Comparison of ENCODE assay signal across 14 cellular contexts in the genomic region with DNA sequence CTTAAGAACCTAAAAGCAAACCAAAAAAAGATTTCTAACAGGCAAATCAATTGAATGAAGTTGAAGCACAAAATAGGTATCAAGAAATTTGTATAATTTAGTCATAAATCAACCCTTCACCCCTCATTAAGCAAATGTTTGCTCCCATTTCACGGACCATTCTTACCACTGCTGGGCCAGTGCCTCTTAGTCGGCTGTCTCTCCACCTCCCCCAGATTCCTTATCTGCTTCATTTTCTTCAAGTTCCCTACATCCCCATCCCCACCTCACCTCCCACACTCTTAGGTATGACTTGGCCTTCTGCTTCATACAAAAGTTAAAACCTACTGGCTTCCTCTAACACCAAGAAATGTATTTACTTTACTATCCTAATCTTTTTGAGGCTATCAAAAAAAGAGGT. TPM values are rescaled to one million over a fixed set of nuclear protein-coding genes. Genes with fewer than 3 reads are reported as not detected.
DNase-seq lines count a peak whose midpoint lies in the region; ATAC-seq and TF ChIP-seq lines count a peak whose summit lies in the region.
"Had no signal": no experiment of that assay in that cellular context is flagged by ENCODE, and none has a peak within 500 bp of the region (broad histone marks: within the 10 kb centered on the region; RNA-seq: fewer than 3 reads in every experiment).

No MANE protein-coding gene starts in this region.

- H3K36me3 ChIP-seq in GM23338 (ENCODE audit: insufficient read depth) (peaks cover under 1% of the 10 kb centered on the region; the same call in 1 of the 2 replicates), Karpas-422 (ENCODE audit: insufficient read depth, low read length) (no peaks in the 10 kb centered on the region)

- H3K36me3 Mint-ChIP-seq in GM23338 (ENCODE audit: low read depth) (peaks cover 6% of the 10 kb centered on the region; the same call in 2 of the 3 replicates), brain (peaks cover 41% of the 10 kb centered on the region)

- H3K27me3 ChIP-seq in GM23338 (ENCODE audit: insufficient read depth): no peaks in the 10 kb centered on the region
- H3K27me3 ChIP-seq in Karpas-422 (ENCODE audit: low read length): no peaks in the 10 kb centered on the region

- no peaks in the 10 kb centered on the region for H3K9me3 ChIP-seq in Karpas-422 (ENCODE audit: low read length)

- H3F3A ChIP-seq in GM23338 (replicated peaks; ENCODE audit: low read depth): no peaks in the 10 kb centered on the region

- H3K4me3 Mint-ChIP-seq in GM23338 (no peak overlapping the region), brain (no peak overlapping the region)
- H3K4me3 Mint-ChIP-seq: B cell; CD4-positive, alpha-beta T cell had no signal

- TF ChIP-seq CTCF in GM23338 (conservative IDR thresholded peaks at IDR 0.05; ENCODE audit: low read depth in 2 of 2) (no peak), brain (conservative IDR thresholded peaks at IDR 0.05) (no peak)

- H3K4me2 ChIP-seq in GM23338 (no peak overlapping the region), Karpas-422 (ENCODE audit: low read depth, low read length, poor library complexity, severe bottlenecking) (peak overlapping the region; percentile 49)

- H3K9me2 ChIP-seq in GM23338 (ENCODE audit: insufficient read depth) (no peaks in the 10 kb centered on the region), Karpas-422 (replicated peaks; ENCODE audit: insufficient read depth, low read length) (no peaks in the 10 kb centered on the region)

- DNase-seq in GM23338 (ENCODE audit: low spot score) (no peak), Karpas-422 (peak; percentile 59), left kidney (ENCODE audit: low read depth, low spot score) (peak; percentile 37), NAMALWA (ENCODE audit: low spot score) (no peak), NCI-H1105 (lab: John Stamatoyannopoulos, UW) (no peak), DMS 273 (lab: John Stamatoyannopoulos, UW; ENCODE audit: unreplicated experiment) (no peak)
- DNase-seq: C1 segment of cervical spinal cord; CD4-positive, alpha-beta T cell; DND-41; GDM1; HCEC 1CT; IMR-90 had no signal

- no peak overlapping the region for H3K27ac ChIP-seq in GM23338 (ENCODE audit: low read depth)
- H3K27ac ChIP-seq in Karpas-422 (ENCODE audit: low read length): peak overlapping the region; percentile 71

- H3K9me3 Mint-ChIP-seq in GM23338 (no peaks in the 10 kb centered on the region), brain (no peaks in the 10 kb centered on the region)
- H3K9me3 Mint-ChIP-seq: CD4-positive, alpha-beta T cell had no signal

- no peak overlapping the region for H2AFZ ChIP-seq in GM23338
- H2AFZ ChIP-seq in Karpas-422 (ENCODE audit: low read length): no peak overlapping the region; the same call in 1 of the 2 replicates

- ATAC-seq in GM23338: no peak

- H3K27me3 Mint-ChIP-seq in GM23338 (ENCODE audit: insufficient read depth, low read depth, poor library complexity): no peaks in the 10 kb centered on the region
- no peaks in the 10 kb centered on the region for H3K27me3 Mint-ChIP-seq in brain
- H3K27me3 Mint-ChIP-seq: B cell; CD4-positive, alpha-beta T cell had no signal

- H3K4me1 Mint-ChIP-seq in GM23338: no peaks in the 10 kb centered on the region
- H3K4me1 Mint-ChIP-seq in brain: peaks cover 42% of the 10 kb centered on the region
- H3K4me1 Mint-ChIP-seq: B cell had no signal

- no peaks in the 10 kb centered on the region for H3K4me1 ChIP-seq in GM23338 (ENCODE audit: insufficient read depth)
- peaks cover 30% of the 10 kb centered on the region for H3K4me1 ChIP-seq in Karpas-422 (ENCODE audit: low read length)

- no peaks in the 10 kb centered on the region for H3K79me2 ChIP-seq in GM23338 (replicated peaks; ENCODE audit: insufficient read depth)
- peaks cover 17% of the 10 kb centered on the region for H3K79me2 ChIP-seq in Karpas-422 (ENCODE audit: low read length)

- H4K20me1 ChIP-seq in GM23338 (replicated peaks; ENCODE audit: insufficient read depth) (no peaks in the 10 kb centered on the region), Karpas-422 (ENCODE audit: insufficient read depth, low read depth, low read length) (no peaks in the 10 kb centered on the region)

- no peak overlapping the region for H3K9ac ChIP-seq in Karpas-422 (ENCODE audit: low read length)

- H3K4me3 ChIP-seq in GM23338 (no peak overlapping the region), Karpas-422 (ENCODE audit: low read length) (no peak overlapping the region)

- 0 out of 2 replicates have a peak overlapping the region, but pooled peaks have one; percentile 21 for H3K27ac Mint-ChIP-seq in GM23338
- H3K27ac Mint-ChIP-seq in brain: peak overlapping the region in 3 of 5 experiments; percentile 13 to 44 (median 13)
- H3K27ac Mint-ChIP-seq: B cell; CD4-positive, alpha-beta T cell had no signal

TF ChIP-seq in GM23338, 12 proteins besides CTCF, POLR2A, EP300 and RAD21:
- TF ChIP-seq, protein P1, sequence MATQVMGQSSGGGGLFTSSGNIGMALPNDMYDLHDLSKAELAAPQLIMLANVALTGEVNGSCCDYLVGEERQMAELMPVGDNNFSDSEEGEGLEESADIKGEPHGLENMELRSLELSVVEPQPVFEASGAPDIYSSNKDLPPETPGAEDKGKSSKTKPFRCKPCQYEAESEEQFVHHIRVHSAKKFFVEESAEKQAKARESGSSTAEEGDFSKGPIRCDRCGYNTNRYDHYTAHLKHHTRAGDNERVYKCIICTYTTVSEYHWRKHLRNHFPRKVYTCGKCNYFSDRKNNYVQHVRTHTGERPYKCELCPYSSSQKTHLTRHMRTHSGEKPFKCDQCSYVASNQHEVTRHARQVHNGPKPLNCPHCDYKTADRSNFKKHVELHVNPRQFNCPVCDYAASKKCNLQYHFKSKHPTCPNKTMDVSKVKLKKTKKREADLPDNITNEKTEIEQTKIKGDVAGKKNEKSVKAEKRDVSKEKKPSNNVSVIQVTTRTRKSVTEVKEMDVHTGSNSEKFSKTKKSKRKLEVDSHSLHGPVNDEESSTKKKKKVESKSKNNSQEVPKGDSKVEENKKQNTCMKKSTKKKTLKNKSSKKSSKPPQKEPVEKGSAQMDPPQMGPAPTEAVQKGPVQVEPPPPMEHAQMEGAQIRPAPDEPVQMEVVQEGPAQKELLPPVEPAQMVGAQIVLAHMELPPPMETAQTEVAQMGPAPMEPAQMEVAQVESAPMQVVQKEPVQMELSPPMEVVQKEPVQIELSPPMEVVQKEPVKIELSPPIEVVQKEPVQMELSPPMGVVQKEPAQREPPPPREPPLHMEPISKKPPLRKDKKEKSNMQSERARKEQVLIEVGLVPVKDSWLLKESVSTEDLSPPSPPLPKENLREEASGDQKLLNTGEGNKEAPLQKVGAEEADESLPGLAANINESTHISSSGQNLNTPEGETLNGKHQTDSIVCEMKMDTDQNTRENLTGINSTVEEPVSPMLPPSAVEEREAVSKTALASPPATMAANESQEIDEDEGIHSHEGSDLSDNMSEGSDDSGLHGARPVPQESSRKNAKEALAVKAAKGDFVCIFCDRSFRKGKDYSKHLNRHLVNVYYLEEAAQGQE (IDR thresholded peaks at IDR 0.05; ENCODE audit: unreplicated experiment): no peak
- no peak for TF ChIP-seq EZH2 (IDR thresholded peaks at IDR 0.05; ENCODE audit: low read depth, unreplicated experiment)
- TF ChIP-seq POLR2AphosphoS5 (IDR thresholded peaks at IDR 0.05; ENCODE audit: low read depth): no peak

RNA-seq across cellular contexts. Expression of gene AASDH, which starts 11.8 kb away (rescaled TPM):
- total RNA-seq in GM23338 (2014; rRNA removed; shearing (Covaris generic)): 10.8 and 12.2 TPM in 2 replicates
- 35.6 and 38.4 TPM in 2 replicates for polyA plus RNA-seq in GM23338 (2016; fragmentation: Nextera tagmentation; extraction: Ambion mirVana)
- 13.3 and 42.2 TPM in 2 replicates for total RNA-seq in Karpas-422 (2014; rRNA removed; shearing (Covaris generic); ENCODE audit: low replicate concordance)
- polyA plus RNA-seq in brain (ENCODE audit: insufficient read depth, low read depth, low replicate concordance): 2.4 TPM

RNA-seq across cellular contexts. Expression of gene PPAT, which starts 60.0 kb away (rescaled TPM):
- total RNA-seq in GM23338 (2014; rRNA removed; shearing (Covaris generic)): 87.4 and 96.8 TPM in 2 replicates
- polyA plus RNA-seq in GM23338 (2016; fragmentation: Nextera tagmentation; extraction: Ambion mirVana) (56.3 and 63.0 TPM in 2 replicates), brain (ENCODE audit: insufficient read depth, low read depth, low replicate concordance) (8.4 TPM)
- 34.1 and 44.9 TPM in 2 replicates for total RNA-seq in Karpas-422 (2014; rRNA removed; shearing (Covaris generic); ENCODE audit: low replicate concordance)

Comparison
In these comparisons a context has a peak if more than half of its experiments do, and no peak if none do; other contexts are left out.
1. DNase-seq: peak in Karpas-422 (single experiment) and left kidney (single experiment); none in GM23338 (single experiment), NAMALWA (single experiment), NCI-H1105 (single experiment) and DMS 273 (single experiment).